Comparison of ENCODE assay signal across 13 cellular contexts in the genomic region with DNA sequence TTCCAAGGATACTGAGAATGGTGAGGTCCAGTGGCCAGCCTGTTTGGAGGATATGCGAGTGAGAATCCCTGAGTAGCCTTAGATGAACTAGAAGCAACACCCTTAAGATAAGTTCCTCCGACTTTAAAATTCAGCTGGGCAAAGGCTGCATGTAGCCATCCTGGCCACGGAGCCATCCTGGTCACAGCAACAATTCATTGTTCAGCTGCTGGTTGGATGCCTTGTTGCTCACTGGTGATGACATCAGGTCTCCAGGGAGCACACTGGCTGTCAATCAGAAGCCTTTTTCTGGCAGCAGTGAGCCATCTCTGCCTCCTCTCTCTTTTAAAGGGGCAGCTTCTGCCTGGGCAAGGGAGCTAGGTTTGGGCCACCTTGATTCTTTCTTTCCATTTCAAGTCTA. TPM values are rescaled to one million over a fixed set of nuclear protein-coding genes. Genes with fewer than 3 reads are reported as not detected.
A peak's percentile ranks its signal among the peaks of the same experiment; 100 is the strongest.
DNase-seq lines count a peak whose midpoint lies in the region; ATAC-seq and TF ChIP-seq lines count a peak whose summit lies in the region.
"Had no signal": no experiment of that assay in that cellular context is flagged by ENCODE, and none has a peak within 500 bp of the region (broad histone marks: within the 10 kb centered on the region; RNA-seq: fewer than 3 reads in every experiment).

No MANE protein-coding gene starts in this region.

- no peaks in the 10 kb centered on the region for H3K36me3 ChIP-seq in RWPE2 (ENCODE audit: low read depth)
- no peaks in the 10 kb centered on the region for H3K36me3 ChIP-seq in Peyer's patch
- H3K36me3 ChIP-seq: HAP-1, vagina had no signal

- no peak for TF ChIP-seq CTCF in AG10803 (conservative IDR thresholded peaks at IDR 0.05; ENCODE audit: low read length)
- no peak for TF ChIP-seq CTCF in RWPE2 (IDR thresholded peaks at IDR 0.05; ENCODE audit: poor library complexity, severe bottlenecking)
- no peak for TF ChIP-seq CTCF in foreskin fibroblast (IDR thresholded peaks at IDR 0.05; ENCODE audit: low read depth, low read length)
- no peak for TF ChIP-seq CTCF in Peyer's patch (IDR thresholded peaks at IDR 0.05)

- no peak for TF ChIP-seq POLR2A in Peyer's patch (IDR thresholded peaks at IDR 0.05)

- H3K27me3 ChIP-seq in RWPE2 (ENCODE audit: insufficient read depth, poor library complexity, severe bottlenecking) (peaks cover 25% of the 10 kb centered on the region), Peyer's patch (no peaks in the 10 kb centered on the region)
- H3K27me3 ChIP-seq: vagina had no signal

- no peak overlapping the region for H3K4me3 ChIP-seq in AG10803 (ENCODE audit: low read length)
- no peak overlapping the region for H3K4me3 ChIP-seq in RWPE2 (ENCODE audit: severe bottlenecking)
- no peak overlapping the region for H3K4me3 ChIP-seq in foreskin fibroblast (ENCODE audit: low read depth in 1 of 2, low read length in 2 of 2)
- H3K4me3 ChIP-seq in Peyer's patch, result no peak overlapping the region
- H3K4me3 ChIP-seq: HAP-1, vagina had no signal

- peak; percentile 82 for ATAC-seq in RWPE2 (ENCODE audit: low read depth)
- ATAC-seq in GM21390 (IDR thresholded peaks at IDR 0.05; ENCODE audit: unreplicated experiment), result no peak
- ATAC-seq: activated T-helper 17 cell treated with anti-CD3 and anti-CD28 coated beads, Interleukin-2, amount 50 U/mL, for 72 hours had no signal

- H3K9me3 ChIP-seq in RWPE2 (ENCODE audit: severe bottlenecking) (peaks cover 7% of the 10 kb centered on the region), Peyer's patch (no peaks in the 10 kb centered on the region)
- H3K9me3 ChIP-seq: vagina had no signal

- H3K27ac ChIP-seq in RWPE2 (ENCODE audit: poor library complexity, severe bottlenecking), result no peak overlapping the region
- H3K27ac ChIP-seq in Peyer's patch, result no peak overlapping the region
- H3K27ac ChIP-seq: vagina had no signal

- peak; percentile 12 for DNase-seq in AG10803 (ENCODE audit: low read depth)
- peak; percentile 28 for DNase-seq in GOT3 (lab: John Stamatoyannopoulos, UW)
- no peak for DNase-seq in RWPE2 (ENCODE audit: low spot score)
- DNase-seq in foreskin fibroblast, result peak; percentile 7 to 28
- DNase-seq in Peyer's patch, result no peak
- no peak for DNase-seq in SKM-1 treated with dmso at 0.1 percent for 144 hours (lab: John Stamatoyannopoulos, UW; ENCODE audit: unreplicated experiment)
- no peak for DNase-seq in stimulated activated CD8-positive, alpha-beta memory T cell treated with anti-CD3 and anti-CD28 coated beads, Interleukin-4, amount 100 ng/mL, for 48 hours
- DNase-seq: NCI-H1092 treated with DMSO at 0.1 percent for 48 hours had no signal

- H3K4me1 ChIP-seq in RWPE2 (ENCODE audit: insufficient read depth, poor library complexity, severe bottlenecking) (no peaks in the 10 kb centered on the region), Peyer's patch (no peaks in the 10 kb centered on the region)
- H3K4me1 ChIP-seq: vagina had no signal

RNA-seq across cellular contexts. Expression of gene RIMS4, which starts 22.4 kb away (rescaled TPM):
- total RNA-seq in Peyer's patch, result under 1 TPM in 2 of 4 donors, not detected in 2; 0.13 to 0.18 TPM
- total RNA-seq: T-helper 2 cell treated with Interferon-gamma antibody and Interleukin-4, amounts not matched to agents 100 ng/mL and 5 ng/mL, for 36 hours had no signal

RNA-seq across cellular contexts. Expression of gene YWHAB, which starts 52.8 kb away (rescaled TPM):
- total RNA-seq in Peyer's patch, result 100 to 1,000 TPM; 105 to 174 (median 125) TPM

Comparison
In these comparisons a context has a peak if more than half of its experiments do, and no peak if none do; other contexts are left out.
1. DNase-seq: peak in AG10803 (single experiment), GOT3 (single experiment) and foreskin fibroblast (2 of 2); none in RWPE2 (single experiment), Peyer's patch (0 of 3), SKM-1 treated with dmso at 0.1 percent for 144 hours (single experiment) and stimulated activated CD8-positive, alpha-beta memory T cell treated with anti-CD3 and anti-CD28 coated beads, Interleukin-4, amount 100 ng/mL, for 48 hours (single experiment).